8 cellular contexts compared by ENCODE assay signal in genomic region chr15:31391687-31392671, GRCh38.
DNase-seq lines count a peak whose midpoint lies in the region; ATAC-seq and TF ChIP-seq lines count a peak whose summit lies in the region.

No MANE protein-coding gene starts in this region.

- DNase-seq in GM13977 (ENCODE audit: low spot score) (peak; percentile 88), HFF-Myc (ENCODE audit: extremely low read depth, low read depth) (no peak), MV-4-11 (lab: John Stamatoyannopoulos, UW) (peak; percentile 23), dedifferentiated amniotic fluid mesenchymal stem cell (ENCODE audit: extremely low spot score) (peak; percentile 51), right lobe of liver (peak; percentile 79 to 86 (median 85)), GOT3 (lab: John Stamatoyannopoulos, UW) (no peak)
- DNase-seq in activated CD4-positive, alpha-beta T cell treated with anti-CD3 and anti-CD28 coated beads, Interleukin-2, amount 10 ng/mL, durations not matched to agents 7 days and 5 days, result peak; percentile 81
- peak; percentile 67 to 78 for DNase-seq in stimulated activated CD4-positive, alpha-beta T cell treated with anti-CD3 and anti-CD28 coated beads, Interleukin-4, amount 100 ng/mL, for 4 hours

- TF ChIP-seq CTCF in GM13977 (IDR thresholded peaks at IDR 0.05; ENCODE audit: extremely low read depth, insufficient read depth, missing control alignments), result no peak
- no peak for TF ChIP-seq CTCF in HFF-Myc (IDR thresholded peaks at IDR 0.05; ENCODE audit: low read depth, low read length, missing control alignments)
- no peak for TF ChIP-seq CTCF in right lobe of liver (IDR thresholded peaks at IDR 0.05)

- ATAC-seq in right lobe of liver, result peak; percentile 75 to 83 (median 78)

- POLR2A ChIA-PET in activated CD4-positive, alpha-beta T cell treated with anti-CD3 and anti-CD28 coated beads, Interleukin-2, amount 10 ng/mL, durations not matched to agents 7 days and 5 days (lab: Charles Lee), result interaction anchor here (0.7 to 1.2 kb wide), 2 partner anchors 22 to 29 kb away, joined by 4 to 5 read pairs; no protein-coding TSS in a partner anchor

- H3K36me3 ChIP-seq in right lobe of liver, result no peaks in the 10 kb centered on the region

- CTCF ChIA-PET in activated CD4-positive, alpha-beta T cell treated with anti-CD3 and anti-CD28 coated beads, Interleukin-2, amount 10 ng/mL, durations not matched to agents 7 days and 5 days (lab: Charles Lee), result interaction anchor here (0.5 to 1.6 kb wide), 10 partner anchors 8 to 185 kb away, joined by 3 to 7 read pairs (median 4); no protein-coding TSS in a partner anchor

- intact Hi-C loops in right lobe of liver (cut with DNase I), result no loop called here

- peak; percentile 94 for TF ChIP-seq POLR2A in right lobe of liver (IDR thresholded peaks at IDR 0.05)

- peaks cover 11% of the 10 kb centered on the region for H3K9me3 Mint-ChIP-seq in activated CD4-positive, alpha-beta T cell treated with anti-CD3 and anti-CD28 coated beads, Interleukin-2, amount 10 ng/mL, durations not matched to agents 7 days and 5 days

- WGBS in right lobe of liver (ENCODE audit: insufficient coverage, low coverage, low lambda C conversion rate, missing lambda C conversion rate), result 0% methylated on average over 7 of the region's 86 CpGs

- no peaks in the 10 kb centered on the region for H3K27me3 ChIP-seq in right lobe of liver

- H3K27ac ChIP-seq in right lobe of liver, result peak overlapping the region; percentile 79 to 91 (median 90)

- peak overlapping the region; percentile 79 for H3K4me3 Mint-ChIP-seq in activated CD4-positive, alpha-beta T cell treated with anti-CD3 and anti-CD28 coated beads, Interleukin-2, amount 10 ng/mL, durations not matched to agents 7 days and 5 days

- in situ Hi-C loops in GM13977 (cut with MboI; ENCODE audit: low pct_unique_long_range_greater_than_20kb, low sequenced_read_pairs, unreplicated experiment), result no loop called here

- peaks cover 4% of the 10 kb centered on the region for H3K27me3 Mint-ChIP-seq in activated CD4-positive, alpha-beta T cell treated with anti-CD3 and anti-CD28 coated beads, Interleukin-2, amount 10 ng/mL, durations not matched to agents 7 days and 5 days

- peak overlapping the region; percentile 89 for H3K27ac Mint-ChIP-seq in activated CD4-positive, alpha-beta T cell treated with anti-CD3 and anti-CD28 coated beads, Interleukin-2, amount 10 ng/mL, durations not matched to agents 7 days and 5 days

- peaks cover 0 to 15% (median 7%) of the 10 kb centered on the region in 4 donors for H3K4me1 ChIP-seq in right lobe of liver

- peaks cover 53% of the 10 kb centered on the region for H3K4me1 Mint-ChIP-seq in activated CD4-positive, alpha-beta T cell treated with anti-CD3 and anti-CD28 coated beads, Interleukin-2, amount 10 ng/mL, durations not matched to agents 7 days and 5 days

- peaks cover 17% of the 10 kb centered on the region for H3K36me3 Mint-ChIP-seq in activated CD4-positive, alpha-beta T cell treated with anti-CD3 and anti-CD28 coated beads, Interleukin-2, amount 10 ng/mL, durations not matched to agents 7 days and 5 days (ENCODE audit: low read depth)

- H3K4me3 ChIP-seq in HFF-Myc (replicated peaks; ENCODE audit: low read depth, low read length) (peak overlapping the region; percentile 54), right lobe of liver (peak overlapping the region; percentile 67 to 70 (median 69))

- no peaks in the 10 kb centered on the region for H3K9me3 ChIP-seq in right lobe of liver

Comparison
In these comparisons a context has a peak if more than half of its experiments do, and no peak if none do; other contexts are left out.
1. DNase-seq: peak in GM13977 (single experiment), MV-4-11 (single experiment), activated CD4-positive, alpha-beta T cell treated with anti-CD3 and anti-CD28 coated beads, Interleukin-2, amount 10 ng/mL, durations not matched to agents 7 days and 5 days (single experiment), dedifferentiated amniotic fluid mesenchymal stem cell (single experiment), right lobe of liver (3 of 3) and stimulated activated CD4-positive, alpha-beta T cell treated with anti-CD3 and anti-CD28 coated beads, Interleukin-4, amount 100 ng/mL, for 4 hours (2 of 2); none in HFF-Myc (single experiment) and GOT3 (single experiment).